23 cellular contexts compared by ENCODE assay signal in the genomic region with DNA sequence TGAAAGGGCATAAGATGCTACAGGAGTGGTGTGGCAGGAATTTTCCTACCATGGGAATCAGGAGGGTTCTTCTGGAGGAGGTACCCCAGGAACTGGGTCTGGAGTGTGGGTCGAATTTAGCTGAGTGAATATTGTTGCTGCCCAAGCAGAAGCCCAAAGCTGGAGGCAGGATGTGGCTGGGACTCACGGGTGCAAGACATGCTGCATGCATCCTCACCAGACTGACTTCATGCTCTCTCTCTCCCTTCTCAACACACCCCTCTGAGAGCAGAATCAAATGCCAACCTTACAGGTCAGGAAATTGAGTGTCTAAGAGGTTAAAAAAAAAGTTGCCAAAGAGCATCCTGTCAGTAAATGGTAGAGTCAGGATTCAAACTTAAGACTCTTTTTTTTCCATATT.
DNase-seq lines count a peak whose midpoint lies in the region; ATAC-seq and TF ChIP-seq lines count a peak whose summit lies in the region.
"Had no signal": no experiment of that assay in that cellular context is flagged by ENCODE, and none has a peak within 500 bp of the region (broad histone marks: within the 10 kb centered on the region; RNA-seq: fewer than 3 reads in every experiment).

No MANE protein-coding gene starts in this region.

- no peaks in the 10 kb centered on the region for H3K9me3 Mint-ChIP-seq in activated CD4-positive, alpha-beta T cell treated with anti-CD3 and anti-CD28 coated beads, Interleukin-2, amount 10 ng/mL, durations not matched to agents 24 days and 14 days
- H3K9me3 Mint-ChIP-seq in CD8-positive, alpha-beta memory T cell: no peaks in the 10 kb centered on the region
- no peaks in the 10 kb centered on the region for H3K9me3 Mint-ChIP-seq in activated CD4-positive, alpha-beta memory T cell treated with anti-CD3 and anti-CD28 coated beads for 36 hours
- no peaks in the 10 kb centered on the region for H3K9me3 Mint-ChIP-seq in naive thymus-derived CD4-positive, alpha-beta T cell
- no peaks in the 10 kb centered on the region for H3K9me3 Mint-ChIP-seq in chondrocyte (ENCODE audit: low read depth)
- H3K9me3 Mint-ChIP-seq: activated T-cell treated with anti-CD3 and anti-CD28 coated beads, Interleukin-2, amount 50 U/mL, for 24 hours; memory B cell; natural killer cell treated with Interleukin-12 subunit alpha and Interleukin-12 subunit beta and Interleukin-15 and Interleukin-18, amount 100 ng/mL, for 72 hours; stimulated activated naive CD8-positive, alpha-beta T cell treated with anti-CD3 and anti-CD28 coated beads, Interleukin-15, Interleukin-2, amounts not matched to agents 100 ng/mL and 50 ng/mL, for 24 hours had no signal

- H3K9me3 ChIP-seq in CD8-positive, alpha-beta memory T cell (ENCODE audit: low read length): no peaks in the 10 kb centered on the region
- no peaks in the 10 kb centered on the region for H3K9me3 ChIP-seq in naive thymus-derived CD4-positive, alpha-beta T cell (ENCODE audit: control insufficient read depth in 2 of 3, low read length in 3 of 3)
- H3K9me3 ChIP-seq: sigmoid colon, upper lobe of right lung had no signal

- H3K4me3 Mint-ChIP-seq in activated CD4-positive, alpha-beta T cell treated with anti-CD3 and anti-CD28 coated beads, Interleukin-2, amount 10 ng/mL, durations not matched to agents 24 days and 14 days: peak overlapping the region; percentile 42
- peak overlapping the region in 6 of 7 donors; percentile 2 to 73 (median 48) for H3K4me3 Mint-ChIP-seq in CD8-positive, alpha-beta memory T cell
- no peak overlapping the region for H3K4me3 Mint-ChIP-seq in activated CD4-positive, alpha-beta memory T cell treated with anti-CD3 and anti-CD28 coated beads for 36 hours
- peak overlapping the region; percentile 22 to 68 (median 62) for H3K4me3 Mint-ChIP-seq in naive thymus-derived CD4-positive, alpha-beta T cell
- no peak overlapping the region for H3K4me3 Mint-ChIP-seq in chondrocyte (ENCODE audit: unreplicated experiment)
- H3K4me3 Mint-ChIP-seq: activated T-cell treated with anti-CD3 and anti-CD28 coated beads, Interleukin-2, amount 50 U/mL, for 24 hours; memory B cell; natural killer cell treated with Interleukin-12 subunit alpha and Interleukin-12 subunit beta and Interleukin-15 and Interleukin-18, amount 100 ng/mL, for 72 hours; stimulated activated naive CD8-positive, alpha-beta T cell treated with anti-CD3 and anti-CD28 coated beads, Interleukin-15, Interleukin-2, amounts not matched to agents 100 ng/mL and 50 ng/mL, for 24 hours had no signal

- no peaks in the 10 kb centered on the region for H3K36me3 Mint-ChIP-seq in activated CD4-positive, alpha-beta T cell treated with anti-CD3 and anti-CD28 coated beads, Interleukin-2, amount 10 ng/mL, durations not matched to agents 24 days and 14 days (ENCODE audit: low read depth)
- H3K36me3 Mint-ChIP-seq in CD8-positive, alpha-beta memory T cell: peaks cover 0 to 2% (median 0%) of the 10 kb centered on the region in 3 donors
- no peaks in the 10 kb centered on the region for H3K36me3 Mint-ChIP-seq in activated CD4-positive, alpha-beta memory T cell treated with anti-CD3 and anti-CD28 coated beads for 36 hours
- H3K36me3 Mint-ChIP-seq in naive thymus-derived CD4-positive, alpha-beta T cell: peaks cover 0 to 10% (median 0%) of the 10 kb centered on the region in 5 donors
- H3K36me3 Mint-ChIP-seq in chondrocyte (ENCODE audit: low read depth): no peaks in the 10 kb centered on the region
- H3K36me3 Mint-ChIP-seq: memory B cell; natural killer cell treated with Interleukin-12 subunit alpha and Interleukin-12 subunit beta and Interleukin-15 and Interleukin-18, amount 100 ng/mL, for 72 hours had no signal

- no peak overlapping the region for H3K4me3 ChIP-seq in CD8-positive, alpha-beta memory T cell (ENCODE audit: low read length)
- no peak overlapping the region for H3K4me3 ChIP-seq in naive thymus-derived CD4-positive, alpha-beta T cell (ENCODE audit: low read length)
- H3K4me3 ChIP-seq: sigmoid colon, SK-N-MC, upper lobe of right lung had no signal

- H3K36me3 ChIP-seq in CD8-positive, alpha-beta memory T cell (ENCODE audit: insufficient read depth, low read length): no peaks in the 10 kb centered on the region
- no peaks in the 10 kb centered on the region for H3K36me3 ChIP-seq in naive thymus-derived CD4-positive, alpha-beta T cell (ENCODE audit: control insufficient read depth in 2 of 3, insufficient read depth in 3 of 3, low read length in 3 of 3)
- H3K36me3 ChIP-seq: sigmoid colon had no signal

- H3K4me1 ChIP-seq in CD8-positive, alpha-beta memory T cell (ENCODE audit: insufficient read depth, low read length): peaks cover 52% of the 10 kb centered on the region
- peaks cover 39 to 42% of the 10 kb centered on the region in 2 donors for H3K4me1 ChIP-seq in naive thymus-derived CD4-positive, alpha-beta T cell (ENCODE audit: control insufficient read depth in 2 of 2, insufficient read depth in 2 of 2, low read length in 2 of 2)
- H3K4me1 ChIP-seq: sigmoid colon, upper lobe of right lung had no signal

- DNase-seq in activated CD4-positive, alpha-beta T cell treated with anti-CD3 and anti-CD28 coated beads, Interleukin-2, amount 10 ng/mL, durations not matched to agents 24 days and 14 days: peak; percentile 83
- DNase-seq in activated CD4-positive, alpha-beta T cell treated with anti-CD3 and anti-CD28 coated beads for 48 hours: no peak
- DNase-seq in CD8-positive, alpha-beta memory T cell: peak in 3 of 5 donors; percentile 12 to 57 (median 28)
- DNase-seq in activated CD4-positive, alpha-beta memory T cell treated with anti-CD3 and anti-CD28 coated beads for 36 hours: peak; percentile 50
- DNase-seq in naive thymus-derived CD4-positive, alpha-beta T cell: peak in 6 of 9 donors; percentile 5 to 44 (median 26)
- no peak for DNase-seq in NCI-H510A treated with DMSO at 0.1 percent for 48 hours (lab: John Stamatoyannopoulos, UW)
- DNase-seq in chondrocyte (ENCODE audit: low spot score): no peak
- DNase-seq: activated T-cell treated with anti-CD3 and anti-CD28 coated beads, Interleukin-2, amount 50 U/mL, for 24 hours; anterior cingulate cortex; DMS 273 treated with DMSO at 0.1 percent for 48 hours; GDM1; kidney glomerular epithelial cell; NCI-H1436; NCI-H2171 treated with DMSO at 0.1 percent for 48 hours; sigmoid colon; stimulated activated CD4-positive, alpha-beta T cell treated with anti-CD3 and anti-CD28 coated beads, Interleukin-1b, Interleukin-23, amount 100 ng/mL, for 48 hours; upper lobe of right lung had no signal

- H3K27me3 ChIP-seq in CD8-positive, alpha-beta memory T cell (ENCODE audit: insufficient read depth, low read length, poor library complexity, severe bottlenecking): no peaks in the 10 kb centered on the region
- no peaks in the 10 kb centered on the region for H3K27me3 ChIP-seq in naive thymus-derived CD4-positive, alpha-beta T cell (ENCODE audit: control insufficient read depth in 2 of 2, insufficient read depth in 2 of 2, low read length in 2 of 2)
- H3K27me3 ChIP-seq: sigmoid colon, upper lobe of right lung had no signal

- H3K27ac Mint-ChIP-seq in activated CD4-positive, alpha-beta T cell treated with anti-CD3 and anti-CD28 coated beads, Interleukin-2, amount 10 ng/mL, durations not matched to agents 24 days and 14 days: peak overlapping the region; percentile 8
- H3K27ac Mint-ChIP-seq in CD8-positive, alpha-beta memory T cell: peak overlapping the region in 6 of 8 donors; percentile 54 to 83 (median 63)
- no peak overlapping the region for H3K27ac Mint-ChIP-seq in activated CD4-positive, alpha-beta memory T cell treated with anti-CD3 and anti-CD28 coated beads for 36 hours
- peak overlapping the region in 7 of 9 donors; percentile 21 to 89 (median 54) for H3K27ac Mint-ChIP-seq in naive thymus-derived CD4-positive, alpha-beta T cell
- no peak overlapping the region for H3K27ac Mint-ChIP-seq in chondrocyte (ENCODE audit: unreplicated experiment)
- H3K27ac Mint-ChIP-seq: activated T-cell treated with anti-CD3 and anti-CD28 coated beads, Interleukin-2, amount 50 U/mL, for 24 hours; memory B cell; stimulated activated naive CD8-positive, alpha-beta T cell treated with anti-CD3 and anti-CD28 coated beads, Interleukin-15, Interleukin-2, amounts not matched to agents 100 ng/mL and 50 ng/mL, for 24 hours had no signal

- no peak for TF ChIP-seq CTCF in chondrocyte (IDR thresholded peaks at IDR 0.05)

- peaks cover 12% of the 10 kb centered on the region for H3K27me3 Mint-ChIP-seq in activated CD4-positive, alpha-beta T cell treated with anti-CD3 and anti-CD28 coated beads, Interleukin-2, amount 10 ng/mL, durations not matched to agents 24 days and 14 days
- H3K27me3 Mint-ChIP-seq in CD8-positive, alpha-beta memory T cell: no peaks in the 10 kb centered on the region
- H3K27me3 Mint-ChIP-seq in activated CD4-positive, alpha-beta memory T cell treated with anti-CD3 and anti-CD28 coated beads for 36 hours: peaks cover 2% of the 10 kb centered on the region
- peaks cover 0 to 11% (median 0%) of the 10 kb centered on the region in 5 donors for H3K27me3 Mint-ChIP-seq in naive thymus-derived CD4-positive, alpha-beta T cell
- peaks cover 4% of the 10 kb centered on the region for H3K27me3 Mint-ChIP-seq in chondrocyte (ENCODE audit: low read depth)
- H3K27me3 Mint-ChIP-seq: activated T-cell treated with anti-CD3 and anti-CD28 coated beads, Interleukin-2, amount 50 U/mL, for 24 hours; memory B cell; stimulated activated naive CD8-positive, alpha-beta T cell treated with anti-CD3 and anti-CD28 coated beads, Interleukin-15, Interleukin-2, amounts not matched to agents 100 ng/mL and 50 ng/mL, for 24 hours had no signal

- intact Hi-C loops in activated CD4-positive, alpha-beta T cell treated with anti-CD3 and anti-CD28 coated beads, Interleukin-2, amount 10 ng/mL, durations not matched to agents 24 days and 14 days (cut with micrococcal nuclease): no loop called here
- intact Hi-C loops in activated CD4-positive, alpha-beta memory T cell treated with anti-CD3 and anti-CD28 coated beads for 36 hours (cut with micrococcal nuclease): no loop called here
- intact Hi-C loops in naive thymus-derived CD4-positive, alpha-beta T cell (cut with micrococcal nuclease): loop anchor here (1.0 to 5.0 kb wide), 3 partner anchors 34 to 49 kb away; no protein-coding TSS in a partner anchor

- CTCF ChIA-PET in CD8-positive, alpha-beta memory T cell (lab: Charles Lee): no interaction called here
- CTCF ChIA-PET in activated CD4-positive, alpha-beta memory T cell treated with anti-CD3 and anti-CD28 coated beads for 36 hours (lab: Charles Lee): no interaction called here
- CTCF ChIA-PET in naive thymus-derived CD4-positive, alpha-beta T cell (lab: Charles Lee): interaction anchor here (1.2 kb wide), 1 partner anchor 18 kb away, joined by 3 read pairs; no protein-coding TSS in a partner anchor

- H3K27ac ChIP-seq in CD8-positive, alpha-beta memory T cell (ENCODE audit: low read depth, low read length): no peak overlapping the region
- no peak overlapping the region for H3K27ac ChIP-seq in naive thymus-derived CD4-positive, alpha-beta T cell (ENCODE audit: low read depth, low read length)
- H3K27ac ChIP-seq: parathyroid adenoma, sigmoid colon, SK-N-MC, upper lobe of right lung had no signal

- POLR2A ChIA-PET in CD8-positive, alpha-beta memory T cell (lab: Charles Lee): interaction anchor here (1.4 kb wide), 1 partner anchor 10 kb away, joined by 5 read pairs; no protein-coding TSS in a partner anchor
- POLR2A ChIA-PET in activated CD4-positive, alpha-beta memory T cell treated with anti-CD3 and anti-CD28 coated beads for 36 hours (lab: Charles Lee): no interaction called here
- POLR2A ChIA-PET in naive thymus-derived CD4-positive, alpha-beta T cell (lab: Charles Lee): no interaction called here

- H3K4me1 Mint-ChIP-seq in activated CD4-positive, alpha-beta T cell treated with anti-CD3 and anti-CD28 coated beads, Interleukin-2, amount 10 ng/mL, durations not matched to agents 24 days and 14 days: peaks cover 53% of the 10 kb centered on the region
- peaks cover 50 to 70% (median 60%) of the 10 kb centered on the region in 3 donors for H3K4me1 Mint-ChIP-seq in CD8-positive, alpha-beta memory T cell
- peaks cover 48% of the 10 kb centered on the region for H3K4me1 Mint-ChIP-seq in activated CD4-positive, alpha-beta memory T cell treated with anti-CD3 and anti-CD28 coated beads for 36 hours (ENCODE audit: low read depth)
- H3K4me1 Mint-ChIP-seq in naive thymus-derived CD4-positive, alpha-beta T cell: peaks cover 27 to 71% (median 56%) of the 10 kb centered on the region in 7 donors
- peaks cover 7% of the 10 kb centered on the region for H3K4me1 Mint-ChIP-seq in chondrocyte (ENCODE audit: low read depth)

- no peak for ATAC-seq in naive thymus-derived CD4-positive, alpha-beta T cell
- ATAC-seq in HG03457 (IDR thresholded peaks at IDR 0.05; ENCODE audit: unreplicated experiment): no peak

Comparison
In these comparisons a context has a peak if more than half of its experiments do, and no peak if none do; other contexts are left out.
1. DNase-seq: peak in activated CD4-positive, alpha-beta T cell treated with anti-CD3 and anti-CD28 coated beads, Interleukin-2, amount 10 ng/mL, durations not matched to agents 24 days and 14 days (single experiment), CD8-positive, alpha-beta memory T cell (3 of 5), activated CD4-positive, alpha-beta memory T cell treated with anti-CD3 and anti-CD28 coated beads for 36 hours (single experiment) and naive thymus-derived CD4-positive, alpha-beta T cell (6 of 9); none in activated CD4-positive, alpha-beta T cell treated with anti-CD3 and anti-CD28 coated beads for 48 hours (single experiment), NCI-H510A treated with DMSO at 0.1 percent for 48 hours (single experiment) and chondrocyte (single experiment).
2. H3K27ac Mint-ChIP-seq: peak in activated CD4-positive, alpha-beta T cell treated with anti-CD3 and anti-CD28 coated beads, Interleukin-2, amount 10 ng/mL, durations not matched to agents 24 days and 14 days (single experiment), CD8-positive, alpha-beta memory T cell (6 of 8) and naive thymus-derived CD4-positive, alpha-beta T cell (7 of 9); none in activated CD4-positive, alpha-beta memory T cell treated with anti-CD3 and anti-CD28 coated beads for 36 hours (single experiment) and chondrocyte (single experiment).
3. H3K4me3 Mint-ChIP-seq: peak in activated CD4-positive, alpha-beta T cell treated with anti-CD3 and anti-CD28 coated beads, Interleukin-2, amount 10 ng/mL, durations not matched to agents 24 days and 14 days (single experiment), CD8-positive, alpha-beta memory T cell (6 of 7) and naive thymus-derived CD4-positive, alpha-beta T cell (10 of 10); none in activated CD4-positive, alpha-beta memory T cell treated with anti-CD3 and anti-CD28 coated beads for 36 hours (single experiment) and chondrocyte (single experiment).
4. intact Hi-C loops: an anchor here in naive thymus-derived CD4-positive, alpha-beta T cell (1.0 to 5.0 kb wide); none called in activated CD4-positive, alpha-beta T cell treated with anti-CD3 and anti-CD28 coated beads, Interleukin-2, amount 10 ng/mL, durations not matched to agents 24 days and 14 days and activated CD4-positive, alpha-beta memory T cell treated with anti-CD3 and anti-CD28 coated beads for 36 hours.